Comparison of ENCODE assay signal across 1 cellular context in the genomic region with DNA sequence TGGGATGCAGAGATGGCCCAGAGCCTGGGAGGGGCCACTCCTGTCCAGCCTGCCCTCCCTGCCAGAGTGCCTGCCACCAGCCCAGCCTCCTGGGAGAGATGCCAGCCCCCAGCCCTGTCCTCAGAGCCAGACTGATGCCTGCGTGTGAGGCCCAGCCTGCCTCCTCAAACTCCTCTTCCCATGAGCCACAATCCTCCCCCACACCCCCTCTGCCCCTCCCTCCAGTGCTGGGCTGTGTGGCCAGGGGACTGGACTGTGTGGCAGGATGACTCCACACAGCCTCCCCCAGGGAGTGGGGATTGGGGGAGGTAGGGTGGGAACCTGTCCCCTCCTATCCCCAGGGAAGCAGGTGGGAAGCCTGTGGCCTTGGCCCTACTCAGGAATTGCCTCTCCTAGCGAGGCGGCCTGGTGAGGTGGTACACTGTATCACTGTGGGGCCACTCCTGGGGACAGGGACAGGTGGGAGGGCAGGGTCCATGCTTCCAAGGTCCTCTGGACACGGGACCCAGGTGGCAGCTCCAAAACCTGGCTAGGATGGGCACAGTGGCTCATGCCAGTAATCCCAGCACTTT.
TF ChIP-seq lines count a peak whose summit lies in the region.

No MANE protein-coding gene starts in this region.

TF ChIP-seq in HepG2, 621 proteins besides CTCF, POLR2A, EP300 and RAD21 (continued from another document and continues in another):
- TF ChIP-seq, protein P1, sequence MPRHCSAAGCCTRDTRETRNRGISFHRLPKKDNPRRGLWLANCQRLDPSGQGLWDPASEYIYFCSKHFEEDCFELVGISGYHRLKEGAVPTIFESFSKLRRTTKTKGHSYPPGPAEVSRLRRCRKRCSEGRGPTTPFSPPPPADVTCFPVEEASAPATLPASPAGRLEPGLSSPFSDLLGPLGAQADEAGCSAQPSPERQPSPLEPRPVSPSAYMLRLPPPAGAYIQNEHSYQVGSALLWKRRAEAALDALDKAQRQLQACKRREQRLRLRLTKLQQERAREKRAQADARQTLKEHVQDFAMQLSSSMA (CRISPR knock-in tag; IDR thresholded peaks at IDR 0.05): no peak
- TF ChIP-seq ONECUT2 (CRISPR knock-in tag; IDR thresholded peaks at IDR 0.05) (no peak), ZNF850 (CRISPR knock-in tag; conservative IDR thresholded peaks at IDR 0.05) (no peak), SALL1 (CRISPR knock-in tag; IDR thresholded peaks at IDR 0.05) (no peak; the same call in 1 of the 2 replicates), MED13 (CRISPR knock-in tag; IDR thresholded peaks at IDR 0.05) (no peak), ZNF549 (CRISPR knock-in tag; IDR thresholded peaks at IDR 0.05) (no peak), GTF2F1 (IDR thresholded peaks at IDR 0.05; ENCODE audit: low read length) (no peak), SOX13 (IDR thresholded peaks at IDR 0.05) (no peak), SOX13 (CRISPR knock-in tag; conservative IDR thresholded peaks at IDR 0.05 in 1 of 2, IDR thresholded peaks at IDR 0.05 in 1 of 2) (no peak), ZMYM3 (CRISPR knock-in tag; IDR thresholded peaks at IDR 0.05) (no peak), ZFP41 (CRISPR knock-in tag; IDR thresholded peaks at IDR 0.05; ENCODE audit: borderline replicate concordance) (no peak), ZNF614 (CRISPR knock-in tag; IDR thresholded peaks at IDR 0.05; ENCODE audit: borderline replicate concordance) (no peak), DMAP1 (CRISPR knock-in tag; IDR thresholded peaks at IDR 0.05) (no peak), ZNF552 (CRISPR knock-in tag; IDR thresholded peaks at IDR 0.05; ENCODE audit: borderline replicate concordance) (no peak), MIER2 (CRISPR knock-in tag; IDR thresholded peaks at IDR 0.05) (no peak), ZFX (CRISPR knock-in tag; IDR thresholded peaks at IDR 0.05; ENCODE audit: low read depth) (peak; percentile 54), ARHGAP35 (CRISPR knock-in tag; IDR thresholded peaks at IDR 0.05; ENCODE audit: borderline replicate concordance) (no peak), CREB1 (IDR thresholded peaks at IDR 0.05) (no peak), CREB1 (CRISPR knock-in tag; IDR thresholded peaks at IDR 0.05) (no peak), PAX8 (CRISPR knock-in tag; IDR thresholded peaks at IDR 0.05; ENCODE audit: borderline replicate concordance) (no peak), FOXM1 (CRISPR knock-in tag; IDR thresholded peaks at IDR 0.05) (no peak), CHD2 (IDR thresholded peaks at IDR 0.05; ENCODE audit: low read depth, low read length) (no peak), MXI1 (IDR thresholded peaks at IDR 0.05; ENCODE audit: borderline replicate concordance, low read depth, low read length) (no peak), ATF7-NPFF (CRISPR knock-in tag; IDR thresholded peaks at IDR 0.05; ENCODE audit: low read depth) (no peak), NONO (IDR thresholded peaks at IDR 0.05) (no peak), NONO (CRISPR knock-in tag; conservative IDR thresholded peaks at IDR 0.05) (no peak), TEAD2 (CRISPR knock-in tag; IDR thresholded peaks at IDR 0.05) (no peak), ZNF569 (CRISPR knock-in tag; IDR thresholded peaks at IDR 0.05; ENCODE audit: borderline replicate concordance) (no peak), ATF1 (CRISPR knock-in tag; IDR thresholded peaks at IDR 0.05) (no peak), ZC3H13 (CRISPR knock-in tag; IDR thresholded peaks at IDR 0.05) (no peak), REL (CRISPR knock-in tag; conservative IDR thresholded peaks at IDR 0.05) (no peak), ZNF709 (CRISPR knock-in tag; IDR thresholded peaks at IDR 0.05) (no peak), NKX3-1 (CRISPR knock-in tag; IDR thresholded peaks at IDR 0.05) (no peak), KLF12 (CRISPR knock-in tag; IDR thresholded peaks at IDR 0.05; ENCODE audit: borderline replicate concordance) (no peak), SP4 (CRISPR knock-in tag; IDR thresholded peaks at IDR 0.05) (no peak), TBX3 (IDR thresholded peaks at IDR 0.05; ENCODE audit: borderline replicate concordance) (no peak)
- TF ChIP-seq, protein P2, sequence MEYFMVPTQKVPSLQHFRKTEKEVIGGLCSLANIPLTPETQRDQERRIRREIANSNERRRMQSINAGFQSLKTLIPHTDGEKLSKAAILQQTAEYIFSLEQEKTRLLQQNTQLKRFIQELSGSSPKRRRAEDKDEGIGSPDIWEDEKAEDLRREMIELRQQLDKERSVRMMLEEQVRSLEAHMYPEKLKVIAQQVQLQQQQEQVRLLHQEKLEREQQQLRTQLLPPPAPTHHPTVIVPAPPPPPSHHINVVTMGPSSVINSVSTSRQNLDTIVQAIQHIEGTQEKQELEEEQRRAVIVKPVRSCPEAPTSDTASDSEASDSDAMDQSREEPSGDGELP (IDR thresholded peaks at IDR 0.05; ENCODE audit: borderline replicate concordance, low read depth): peak; percentile 14; the same call in 1 of the 2 replicates
- TF ChIP-seq, protein P3, sequence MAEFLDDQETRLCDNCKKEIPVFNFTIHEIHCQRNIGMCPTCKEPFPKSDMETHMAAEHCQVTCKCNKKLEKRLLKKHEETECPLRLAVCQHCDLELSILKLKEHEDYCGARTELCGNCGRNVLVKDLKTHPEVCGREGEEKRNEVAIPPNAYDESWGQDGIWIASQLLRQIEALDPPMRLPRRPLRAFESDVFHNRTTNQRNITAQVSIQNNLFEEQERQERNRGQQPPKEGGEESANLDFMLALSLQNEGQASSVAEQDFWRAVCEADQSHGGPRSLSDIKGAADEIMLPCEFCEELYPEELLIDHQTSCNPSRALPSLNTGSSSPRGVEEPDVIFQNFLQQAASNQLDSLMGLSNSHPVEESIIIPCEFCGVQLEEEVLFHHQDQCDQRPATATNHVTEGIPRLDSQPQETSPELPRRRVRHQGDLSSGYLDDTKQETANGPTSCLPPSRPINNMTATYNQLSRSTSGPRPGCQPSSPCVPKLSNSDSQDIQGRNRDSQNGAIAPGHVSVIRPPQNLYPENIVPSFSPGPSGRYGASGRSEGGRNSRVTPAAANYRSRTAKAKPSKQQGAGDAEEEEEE (CRISPR knock-in tag; IDR thresholded peaks at IDR 0.05; ENCODE audit: borderline replicate concordance): no peak
- TF ChIP-seq, protein P4, sequence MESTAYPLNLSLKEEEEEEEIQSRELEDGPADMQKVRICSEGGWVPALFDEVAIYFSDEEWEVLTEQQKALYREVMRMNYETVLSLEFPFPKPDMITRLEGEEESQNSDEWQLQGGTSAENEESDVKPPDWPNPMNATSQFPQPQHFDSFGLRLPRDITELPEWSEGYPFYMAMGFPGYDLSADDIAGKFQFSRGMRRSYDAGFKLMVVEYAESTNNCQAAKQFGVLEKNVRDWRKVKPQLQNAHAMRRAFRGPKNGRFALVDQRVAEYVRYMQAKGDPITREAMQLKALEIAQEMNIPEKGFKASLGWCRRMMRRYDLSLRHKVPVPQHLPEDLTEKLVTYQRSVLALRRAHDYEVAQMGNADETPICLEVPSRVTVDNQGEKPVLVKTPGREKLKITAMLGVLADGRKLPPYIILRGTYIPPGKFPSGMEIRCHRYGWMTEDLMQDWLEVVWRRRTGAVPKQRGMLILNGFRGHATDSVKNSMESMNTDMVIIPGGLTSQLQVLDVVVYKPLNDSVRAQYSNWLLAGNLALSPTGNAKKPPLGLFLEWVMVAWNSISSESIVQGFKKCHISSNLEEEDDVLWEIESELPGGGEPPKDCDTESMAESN (CRISPR knock-in tag; conservative IDR thresholded peaks at IDR 0.05): no peak
- TF ChIP-seq, protein P5, sequence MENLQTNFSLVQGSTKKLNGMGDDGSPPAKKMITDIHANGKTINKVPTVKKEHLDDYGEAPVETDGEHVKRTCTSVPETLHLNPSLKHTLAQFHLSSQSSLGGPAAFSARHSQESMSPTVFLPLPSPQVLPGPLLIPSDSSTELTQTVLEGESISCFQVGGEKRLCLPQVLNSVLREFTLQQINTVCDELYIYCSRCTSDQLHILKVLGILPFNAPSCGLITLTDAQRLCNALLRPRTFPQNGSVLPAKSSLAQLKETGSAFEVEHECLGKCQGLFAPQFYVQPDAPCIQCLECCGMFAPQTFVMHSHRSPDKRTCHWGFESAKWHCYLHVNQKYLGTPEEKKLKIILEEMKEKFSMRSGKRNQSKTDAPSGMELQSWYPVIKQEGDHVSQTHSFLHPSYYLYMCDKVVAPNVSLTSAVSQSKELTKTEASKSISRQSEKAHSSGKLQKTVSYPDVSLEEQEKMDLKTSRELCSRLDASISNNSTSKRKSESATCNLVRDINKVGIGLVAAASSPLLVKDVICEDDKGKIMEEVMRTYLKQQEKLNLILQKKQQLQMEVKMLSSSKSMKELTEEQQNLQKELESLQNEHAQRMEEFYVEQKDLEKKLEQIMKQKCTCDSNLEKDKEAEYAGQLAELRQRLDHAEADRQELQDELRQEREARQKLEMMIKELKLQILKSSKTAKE (CRISPR knock-in tag; IDR thresholded peaks at IDR 0.05; ENCODE audit: borderline replicate concordance): 0 out of 2 replicates have a peak, but pooled peaks have one; percentile 13
- TF ChIP-seq, protein P6, sequence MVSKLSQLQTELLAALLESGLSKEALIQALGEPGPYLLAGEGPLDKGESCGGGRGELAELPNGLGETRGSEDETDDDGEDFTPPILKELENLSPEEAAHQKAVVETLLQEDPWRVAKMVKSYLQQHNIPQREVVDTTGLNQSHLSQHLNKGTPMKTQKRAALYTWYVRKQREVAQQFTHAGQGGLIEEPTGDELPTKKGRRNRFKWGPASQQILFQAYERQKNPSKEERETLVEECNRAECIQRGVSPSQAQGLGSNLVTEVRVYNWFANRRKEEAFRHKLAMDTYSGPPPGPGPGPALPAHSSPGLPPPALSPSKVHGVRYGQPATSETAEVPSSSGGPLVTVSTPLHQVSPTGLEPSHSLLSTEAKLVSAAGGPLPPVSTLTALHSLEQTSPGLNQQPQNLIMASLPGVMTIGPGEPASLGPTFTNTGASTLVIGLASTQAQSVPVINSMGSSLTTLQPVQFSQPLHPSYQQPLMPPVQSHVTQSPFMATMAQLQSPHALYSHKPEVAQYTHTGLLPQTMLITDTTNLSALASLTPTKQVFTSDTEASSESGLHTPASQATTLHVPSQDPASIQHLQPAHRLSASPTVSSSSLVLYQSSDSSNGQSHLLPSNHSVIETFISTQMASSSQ (IDR thresholded peaks at IDR 0.05; ENCODE audit: low read depth): no peak
- TF ChIP-seq, protein P6 (CRISPR knock-in tag; IDR thresholded peaks at IDR 0.05; ENCODE audit: borderline replicate concordance): peak; percentile 28; the same call in 1 of the 2 replicates
- TF ChIP-seq, protein P7, sequence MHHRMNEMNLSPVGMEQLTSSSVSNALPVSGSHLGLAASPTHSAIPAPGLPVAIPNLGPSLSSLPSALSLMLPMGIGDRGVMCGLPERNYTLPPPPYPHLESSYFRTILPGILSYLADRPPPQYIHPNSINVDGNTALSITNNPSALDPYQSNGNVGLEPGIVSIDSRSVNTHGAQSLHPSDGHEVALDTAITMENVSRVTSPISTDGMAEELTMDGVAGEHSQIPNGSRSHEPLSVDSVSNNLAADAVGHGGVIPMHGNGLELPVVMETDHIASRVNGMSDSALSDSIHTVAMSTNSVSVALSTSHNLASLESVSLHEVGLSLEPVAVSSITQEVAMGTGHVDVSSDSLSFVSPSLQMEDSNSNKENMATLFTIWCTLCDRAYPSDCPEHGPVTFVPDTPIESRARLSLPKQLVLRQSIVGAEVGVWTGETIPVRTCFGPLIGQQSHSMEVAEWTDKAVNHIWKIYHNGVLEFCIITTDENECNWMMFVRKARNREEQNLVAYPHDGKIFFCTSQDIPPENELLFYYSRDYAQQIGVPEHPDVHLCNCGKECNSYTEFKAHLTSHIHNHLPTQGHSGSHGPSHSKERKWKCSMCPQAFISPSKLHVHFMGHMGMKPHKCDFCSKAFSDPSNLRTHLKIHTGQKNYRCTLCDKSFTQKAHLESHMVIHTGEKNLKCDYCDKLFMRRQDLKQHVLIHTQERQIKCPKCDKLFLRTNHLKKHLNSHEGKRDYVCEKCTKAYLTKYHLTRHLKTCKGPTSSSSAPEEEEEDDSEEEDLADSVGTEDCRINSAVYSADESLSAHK (CRISPR knock-in tag; IDR thresholded peaks at IDR 0.05; ENCODE audit: borderline replicate concordance): no peak
- TF ChIP-seq, protein P8, sequence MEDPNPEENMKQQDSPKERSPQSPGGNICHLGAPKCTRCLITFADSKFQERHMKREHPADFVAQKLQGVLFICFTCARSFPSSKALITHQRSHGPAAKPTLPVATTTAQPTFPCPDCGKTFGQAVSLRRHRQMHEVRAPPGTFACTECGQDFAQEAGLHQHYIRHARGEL (CRISPR knock-in tag; IDR thresholded peaks at IDR 0.05): no peak
- TF ChIP-seq, protein P9, sequence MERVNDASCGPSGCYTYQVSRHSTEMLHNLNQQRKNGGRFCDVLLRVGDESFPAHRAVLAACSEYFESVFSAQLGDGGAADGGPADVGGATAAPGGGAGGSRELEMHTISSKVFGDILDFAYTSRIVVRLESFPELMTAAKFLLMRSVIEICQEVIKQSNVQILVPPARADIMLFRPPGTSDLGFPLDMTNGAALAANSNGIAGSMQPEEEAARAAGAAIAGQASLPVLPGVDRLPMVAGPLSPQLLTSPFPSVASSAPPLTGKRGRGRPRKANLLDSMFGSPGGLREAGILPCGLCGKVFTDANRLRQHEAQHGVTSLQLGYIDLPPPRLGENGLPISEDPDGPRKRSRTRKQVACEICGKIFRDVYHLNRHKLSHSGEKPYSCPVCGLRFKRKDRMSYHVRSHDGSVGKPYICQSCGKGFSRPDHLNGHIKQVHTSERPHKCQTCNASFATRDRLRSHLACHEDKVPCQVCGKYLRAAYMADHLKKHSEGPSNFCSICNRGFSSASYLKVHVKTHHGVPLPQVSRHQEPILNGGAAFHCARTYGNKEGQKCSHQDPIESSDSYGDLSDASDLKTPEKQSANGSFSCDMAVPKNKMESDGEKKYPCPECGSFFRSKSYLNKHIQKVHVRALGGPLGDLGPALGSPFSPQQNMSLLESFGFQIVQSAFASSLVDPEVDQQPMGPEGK (CRISPR knock-in tag; IDR thresholded peaks at IDR 0.05): peak; percentile 52
- TF ChIP-seq, protein P10, sequence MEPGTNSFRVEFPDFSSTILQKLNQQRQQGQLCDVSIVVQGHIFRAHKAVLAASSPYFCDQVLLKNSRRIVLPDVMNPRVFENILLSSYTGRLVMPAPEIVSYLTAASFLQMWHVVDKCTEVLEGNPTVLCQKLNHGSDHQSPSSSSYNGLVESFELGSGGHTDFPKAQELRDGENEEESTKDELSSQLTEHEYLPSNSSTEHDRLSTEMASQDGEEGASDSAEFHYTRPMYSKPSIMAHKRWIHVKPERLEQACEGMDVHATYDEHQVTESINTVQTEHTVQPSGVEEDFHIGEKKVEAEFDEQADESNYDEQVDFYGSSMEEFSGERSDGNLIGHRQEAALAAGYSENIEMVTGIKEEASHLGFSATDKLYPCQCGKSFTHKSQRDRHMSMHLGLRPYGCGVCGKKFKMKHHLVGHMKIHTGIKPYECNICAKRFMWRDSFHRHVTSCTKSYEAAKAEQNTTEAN (CRISPR knock-in tag; conservative IDR thresholded peaks at IDR 0.05): no peak
